8 cellular contexts compared by ENCODE assay signal in the genomic region with DNA sequence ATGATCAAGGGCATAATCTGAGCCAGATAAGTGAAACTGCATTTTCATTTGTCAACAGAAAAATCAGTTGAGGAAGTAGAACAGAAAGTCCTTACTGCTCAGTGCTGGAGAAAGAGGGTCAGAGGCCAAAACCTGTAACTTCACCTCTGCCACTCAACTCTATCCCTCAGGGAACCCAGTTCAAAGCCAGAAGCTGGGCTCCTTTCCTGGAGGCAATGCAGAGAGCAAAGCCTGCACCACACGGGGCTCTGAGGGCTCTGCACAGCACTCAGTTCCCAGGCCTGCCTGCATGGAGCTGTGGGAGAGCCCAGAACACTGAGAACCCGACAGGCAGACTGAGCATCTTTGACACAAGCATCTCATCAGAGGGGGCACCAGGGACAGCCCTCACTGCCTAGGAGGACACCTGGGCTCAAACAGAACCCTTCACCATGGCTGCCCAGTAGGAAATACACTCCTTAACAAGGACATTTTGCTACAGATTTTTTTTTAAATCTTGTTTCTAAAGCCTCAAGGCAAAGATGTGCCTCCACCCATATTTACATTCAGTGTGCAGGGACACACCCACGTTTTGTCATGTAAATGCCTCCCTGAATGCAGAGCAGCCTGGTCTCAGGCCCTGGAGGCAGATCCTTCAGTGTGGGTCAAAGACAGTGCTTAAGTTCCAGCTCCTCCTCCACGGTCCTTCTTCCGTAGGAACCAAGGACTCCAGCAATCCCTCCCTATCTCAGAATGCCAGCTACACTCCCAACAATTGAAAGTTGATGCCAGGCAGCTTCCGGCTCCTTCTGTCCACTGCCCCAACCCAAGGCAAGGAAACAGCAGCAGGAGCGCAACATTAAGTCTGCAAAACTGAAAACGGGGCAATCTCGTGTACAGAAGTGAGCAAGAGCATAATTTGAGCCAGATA. TPM values are rescaled to one million over a fixed set of nuclear protein-coding genes. Genes with fewer than 3 reads are reported as not detected.
DNase-seq lines count a peak whose midpoint lies in the region; ATAC-seq and TF ChIP-seq lines count a peak whose summit lies in the region.

No MANE protein-coding gene starts in this region.

- H3K27ac ChIP-seq in muscle layer of duodenum (ENCODE audit: low read length) = peak overlapping the region; percentile 24
- no peak overlapping the region for H3K27ac ChIP-seq in aorta (ENCODE audit: low read depth in 1 of 2, low read length in 2 of 2)

- no peaks in the 10 kb centered on the region for H3K27me3 Mint-ChIP-seq in HFFc6 (ENCODE audit: insufficient read depth)
- H3K27me3 Mint-ChIP-seq in activated T-helper 17 cell treated with anti-CD3 and anti-CD28 coated beads, Interleukin-2, amount 50 U/mL, for 72 hours = no peaks in the 10 kb centered on the region

- H3K27ac Mint-ChIP-seq in HFFc6 = peak overlapping the region; percentile 66
- peak overlapping the region; percentile 100 for H3K27ac Mint-ChIP-seq in activated T-helper 17 cell treated with anti-CD3 and anti-CD28 coated beads, Interleukin-2, amount 50 U/mL, for 72 hours

- H3K4me3 ChIP-seq in GM12865 (ENCODE audit: low read depth, low read length) (peak overlapping the region; percentile 48), muscle layer of duodenum (ENCODE audit: low read depth in 1 of 2, low read length in 2 of 2) (peak overlapping the region in 1 of 2 donors; percentile 14), aorta (ENCODE audit: low read length in 2 of 2) (no peak overlapping the region)

- no peaks in the 10 kb centered on the region for H3K9me3 ChIP-seq in muscle layer of duodenum (ENCODE audit: control insufficient read depth in 1 of 2, low read length in 2 of 2)
- H3K9me3 ChIP-seq in aorta (ENCODE audit: control insufficient read depth, low read length) = no peaks in the 10 kb centered on the region

- peaks cover 10% of the 10 kb centered on the region for H3K36me3 Mint-ChIP-seq in HFFc6 (ENCODE audit: low read depth)
- H3K36me3 Mint-ChIP-seq in activated T-helper 17 cell treated with anti-CD3 and anti-CD28 coated beads, Interleukin-2, amount 50 U/mL, for 72 hours (ENCODE audit: low read depth) = peaks cover 94% of the 10 kb centered on the region

- TF ChIP-seq CTCF in GM12865 (IDR thresholded peaks at IDR 0.05; ENCODE audit: insufficient read depth, low read depth, low read length, missing control alignments) = no peak
- TF ChIP-seq CTCF in HFFc6 (IDR thresholded peaks at IDR 0.05) = no peak

- DNase-seq in GM12865 (ENCODE audit: low read depth) (peak; percentile 74), HFFc6 (no peak), DMS53 treated with DMSO at 0.1 percent for 48 hours (lab: John Stamatoyannopoulos, UW; ENCODE audit: unreplicated experiment) (no peak), aorta (no peak), HuH-7 (ENCODE audit: low spot score) (no peak)
- no peak for DNase-seq in stimulated activated CD4-positive, alpha-beta T cell treated with anti-CD3 and anti-CD28 coated beads, Interleukin-15, amount 100 ng/mL, for 24 hours

- H3K27me3 ChIP-seq in muscle layer of duodenum (ENCODE audit: low read depth, low read length) (no peaks in the 10 kb centered on the region), aorta (ENCODE audit: control insufficient read depth in 1 of 2, insufficient read depth in 2 of 2, low read length in 1 of 2) (no peaks in the 10 kb centered on the region)

- WGBS in aorta, 2 donors = 79 to 84% methylated on average over 9 of the region's 9 CpGs

- intact Hi-C loops in aorta (cut with DNase I) = loop anchor here (10.0 kb wide), 2 partner anchors 165 to 175 kb away; no protein-coding TSS in a partner anchor

- H3K36me3 ChIP-seq in muscle layer of duodenum (ENCODE audit: control insufficient read depth in 1 of 2, insufficient read depth in 2 of 2, low read length in 2 of 2) = peaks cover 9 to 20% of the 10 kb centered on the region in 2 donors
- H3K36me3 ChIP-seq in aorta (ENCODE audit: control insufficient read depth in 1 of 2, insufficient read depth in 2 of 2, low read length in 1 of 2) = peaks cover 0 to 4% of the 10 kb centered on the region in 2 donors

- H3K9me3 Mint-ChIP-seq in HFFc6 = no peaks in the 10 kb centered on the region
- no peaks in the 10 kb centered on the region for H3K9me3 Mint-ChIP-seq in activated T-helper 17 cell treated with anti-CD3 and anti-CD28 coated beads, Interleukin-2, amount 50 U/mL, for 72 hours

- peak overlapping the region; percentile 51; the same call in 1 of the 2 replicates for H3K4me3 Mint-ChIP-seq in HFFc6
- peak overlapping the region; percentile 99 for H3K4me3 Mint-ChIP-seq in activated T-helper 17 cell treated with anti-CD3 and anti-CD28 coated beads, Interleukin-2, amount 50 U/mL, for 72 hours

- peaks cover 16% of the 10 kb centered on the region for H3K4me1 Mint-ChIP-seq in HFFc6 (ENCODE audit: low read depth)
- H3K4me1 Mint-ChIP-seq in activated T-helper 17 cell treated with anti-CD3 and anti-CD28 coated beads, Interleukin-2, amount 50 U/mL, for 72 hours = peaks cover 36% of the 10 kb centered on the region

- H3K4me1 ChIP-seq in muscle layer of duodenum (ENCODE audit: control insufficient read depth in 1 of 2, insufficient read depth in 2 of 2, low read length in 2 of 2) = no peaks in the 10 kb centered on the region
- H3K4me1 ChIP-seq in aorta (ENCODE audit: control insufficient read depth in 1 of 2, insufficient read depth in 2 of 2, low read length in 2 of 2) = no peaks in the 10 kb centered on the region

- ATAC-seq in activated T-helper 17 cell treated with anti-CD3 and anti-CD28 coated beads, Interleukin-2, amount 50 U/mL, for 72 hours (replicated peaks) = no peak
- ATAC-seq in aorta (ENCODE audit: low FRiP score) = no peak

RNA-seq across cellular contexts. Expression of gene RNASET2, which starts 6.6 kb away (rescaled TPM):
- 10 to 100 TPM; 15.1 to 28.9 (median 16.5) TPM for total RNA-seq in HFFc6 (2021; fragmentation: NEBNext Ultra II Directional; extraction: Animal tissue kit (Norgen Biotek cat#: 25700))
- total RNA-seq in activated T-helper 17 cell treated with anti-CD3 and anti-CD28 coated beads, Interleukin-2, amount 50 U/mL, for 72 hours = 100 to 1,000 TPM in 1 of 2 donors, 10 to 100 TPM in 1; 94.2 to 210 TPM
- total RNA-seq in aorta = 10 to 100 TPM; 23.3 to 64.8 TPM
- polyA plus RNA-seq in aorta = 10 to 100 TPM; 26.8 to 42.1 TPM

RNA-seq across cellular contexts. Expression of gene CEP43, which starts 49.4 kb away (rescaled TPM):
- total RNA-seq in HFFc6 (2021; fragmentation: NEBNext Ultra II Directional; extraction: Animal tissue kit (Norgen Biotek cat#: 25700)) = 10 to 100 TPM; 16.5 to 24.8 (median 21.0) TPM
- total RNA-seq in activated T-helper 17 cell treated with anti-CD3 and anti-CD28 coated beads, Interleukin-2, amount 50 U/mL, for 72 hours = 10 to 100 TPM; 24.7 to 29.0 TPM
- 10 to 100 TPM in 1 of 2 donors, 1 to 10 TPM in 1; 8.4 to 13.6 TPM for total RNA-seq in aorta
- 1 to 10 TPM; 7.8 to 9.4 TPM for polyA plus RNA-seq in aorta
